ENCODE assay signal across 19 cellular contexts in the genomic region with DNA sequence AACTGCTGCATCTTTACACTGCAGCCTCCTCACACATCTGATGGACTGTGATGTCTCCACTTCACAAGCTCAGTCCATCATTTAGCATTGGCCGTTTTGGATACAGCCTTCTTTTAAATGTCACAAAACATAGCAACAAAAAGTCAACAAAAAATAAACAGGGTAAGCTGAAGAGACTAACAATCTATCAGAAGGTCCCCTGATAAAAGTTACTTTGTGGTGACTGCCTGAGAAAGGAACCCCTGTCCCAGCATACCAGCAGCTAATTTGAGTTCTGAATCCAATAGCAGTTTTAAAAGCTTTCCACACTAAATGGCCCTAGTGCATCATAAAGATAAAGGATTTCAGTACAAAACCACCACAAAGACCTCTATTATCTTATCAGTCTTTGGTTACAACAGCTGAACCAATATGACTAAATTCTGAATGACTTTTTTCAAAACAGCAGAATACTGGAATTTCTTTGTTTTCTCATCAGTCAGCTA.
DNase-seq lines count a peak whose midpoint lies in the region; ATAC-seq and TF ChIP-seq lines count a peak whose summit lies in the region.
"Had no signal": no experiment of that assay in that cellular context is flagged by ENCODE, and none has a peak within 500 bp of the region (broad histone marks: within the 10 kb centered on the region; RNA-seq: fewer than 3 reads in every experiment).

No MANE protein-coding gene starts in this region.

- peak overlapping the region; percentile 3 to 87 (median 55) for H3K27ac Mint-ChIP-seq in nephron
- no peak overlapping the region for H3K27ac Mint-ChIP-seq in activated CD8-positive, alpha-beta T cell treated with anti-CD3 and anti-CD28 coated beads, Interleukin-2, amount 10 ng/mL, durations not matched to agents 7 days and 5 days
- no peak overlapping the region for H3K27ac Mint-ChIP-seq in stimulated activated naive CD8-positive, alpha-beta T cell treated with anti-CD3 and anti-CD28 coated beads, Interleukin-15, amount 100 ng/mL, for 72 hours
- H3K27ac Mint-ChIP-seq in CD14-positive monocyte: no peak overlapping the region
- H3K27ac Mint-ChIP-seq: activated CD8-positive, alpha-beta memory T cell treated with anti-CD3 and anti-CD28 coated beads, Interleukin-2, amount 10 ng/mL, durations not matched to agents 7 days and 5 days; CD4-positive, alpha-beta T cell had no signal

- no peaks in the 10 kb centered on the region for H3K79me2 ChIP-seq in OCI-LY7 (ENCODE audit: insufficient read depth, low read depth, low read length)

- no peaks in the 10 kb centered on the region for H3K9me3 ChIP-seq in OCI-LY7 (ENCODE audit: low read length)

- no peak overlapping the region for H3K4me2 ChIP-seq in OCI-LY7 (ENCODE audit: low read length)
- H3K4me2 ChIP-seq: hepatocyte had no signal

- intact Hi-C loops in OCI-LY7 (cut with micrococcal nuclease; ENCODE audit: unreplicated experiment): loop anchor here (5.0 kb wide), 1 partner anchor 413 kb away; no protein-coding TSS in a partner anchor
- intact Hi-C loops in CD14-positive monocyte (cut with micrococcal nuclease): no loop called here

- POLR2A ChIA-PET in OCI-LY7 (lab: Charles Lee): interaction anchor here (0.5 to 1.3 kb wide), 2 partner anchors 15 to 81 kb away, joined by 3 to 4 read pairs; no protein-coding TSS in a partner anchor
- POLR2A ChIA-PET in activated CD8-positive, alpha-beta T cell treated with anti-CD3 and anti-CD28 coated beads, Interleukin-2, amount 10 ng/mL, durations not matched to agents 7 days and 5 days (lab: Charles Lee): no interaction called here

- TF ChIP-seq CTCF in OCI-LY7 (conservative IDR thresholded peaks at IDR 0.05; ENCODE audit: low read length) (no peak), nephron (IDR thresholded peaks at IDR 0.05; ENCODE audit: unreplicated experiment in 3 of 3) (no peak), CD14-positive monocyte (IDR thresholded peaks at IDR 0.05) (no peak)

- H3K36me3 Mint-ChIP-seq in nephron (ENCODE audit: low read depth) (no peaks in the 10 kb centered on the region), CD14-positive monocyte (no peaks in the 10 kb centered on the region)
- H3K36me3 Mint-ChIP-seq in activated CD8-positive, alpha-beta T cell treated with anti-CD3 and anti-CD28 coated beads, Interleukin-2, amount 10 ng/mL, durations not matched to agents 7 days and 5 days (ENCODE audit: low read depth): no peaks in the 10 kb centered on the region
- H3K36me3 Mint-ChIP-seq: activated CD8-positive, alpha-beta memory T cell treated with anti-CD3 and anti-CD28 coated beads, Interleukin-2, amount 10 ng/mL, durations not matched to agents 7 days and 5 days had no signal

- no TSS peak for BruUV-seq in OCI-LY7 (replicated peaks; lab: Mats Ljungman, UMichigan)

- no peaks in the 10 kb centered on the region for H3K9me2 ChIP-seq in OCI-LY7 (ENCODE audit: insufficient read depth, low read length)

- no peaks in the 10 kb centered on the region for H3K36me3 ChIP-seq in OCI-LY7 (ENCODE audit: insufficient read depth, low read length)

- H3K27ac ChIP-seq in OCI-LY7 (ENCODE audit: low read depth, low read length, poor library complexity, severe bottlenecking): no peak overlapping the region
- H3K27ac ChIP-seq: hepatocyte had no signal

- no peak overlapping the region for H3K4me3 ChIP-seq in OCI-LY7 (ENCODE audit: low read depth, low read length, poor library complexity, severe bottlenecking)
- H3K4me3 ChIP-seq: hepatocyte had no signal

- H3K27me3 Mint-ChIP-seq in nephron (ENCODE audit: low read depth): peaks cover 10% of the 10 kb centered on the region
- no peaks in the 10 kb centered on the region for H3K27me3 Mint-ChIP-seq in activated CD8-positive, alpha-beta T cell treated with anti-CD3 and anti-CD28 coated beads, Interleukin-2, amount 10 ng/mL, durations not matched to agents 7 days and 5 days (ENCODE audit: low read depth)
- H3K27me3 Mint-ChIP-seq in stimulated activated naive CD8-positive, alpha-beta T cell treated with anti-CD3 and anti-CD28 coated beads, Interleukin-15, amount 100 ng/mL, for 72 hours: no peaks in the 10 kb centered on the region
- peaks cover 0 to 2% (median 2%) of the 10 kb centered on the region in 3 donors for H3K27me3 Mint-ChIP-seq in CD14-positive monocyte (ENCODE audit: low read depth in 3 of 3)
- H3K27me3 Mint-ChIP-seq: activated CD8-positive, alpha-beta memory T cell treated with anti-CD3 and anti-CD28 coated beads, Interleukin-2, amount 10 ng/mL, durations not matched to agents 7 days and 5 days; CD4-positive, alpha-beta T cell had no signal

- H2AFZ ChIP-seq in OCI-LY7 (ENCODE audit: low read length): peak overlapping the region; percentile 59; the same call in 1 of the 2 replicates
- H2AFZ ChIP-seq: hepatocyte had no signal

- H3K9me3 Mint-ChIP-seq in nephron (no peaks in the 10 kb centered on the region), CD14-positive monocyte (no peaks in the 10 kb centered on the region)
- no peaks in the 10 kb centered on the region for H3K9me3 Mint-ChIP-seq in activated CD8-positive, alpha-beta T cell treated with anti-CD3 and anti-CD28 coated beads, Interleukin-2, amount 10 ng/mL, durations not matched to agents 7 days and 5 days (ENCODE audit: insufficient read depth)
- H3K9me3 Mint-ChIP-seq in stimulated activated naive CD8-positive, alpha-beta T cell treated with anti-CD3 and anti-CD28 coated beads, Interleukin-15, amount 100 ng/mL, for 72 hours: peaks cover 0 to 4% of the 10 kb centered on the region in 2 donors

- H3K4me1 Mint-ChIP-seq in nephron (peaks cover 53% of the 10 kb centered on the region), CD14-positive monocyte (peaks cover 3% of the 10 kb centered on the region)
- no peaks in the 10 kb centered on the region for H3K4me1 Mint-ChIP-seq in activated CD8-positive, alpha-beta T cell treated with anti-CD3 and anti-CD28 coated beads, Interleukin-2, amount 10 ng/mL, durations not matched to agents 7 days and 5 days (ENCODE audit: low read depth)
- H3K4me1 Mint-ChIP-seq in stimulated activated naive CD8-positive, alpha-beta T cell treated with anti-CD3 and anti-CD28 coated beads, Interleukin-15, amount 100 ng/mL, for 72 hours: no peaks in the 10 kb centered on the region
- H3K4me1 Mint-ChIP-seq: activated CD8-positive, alpha-beta memory T cell treated with anti-CD3 and anti-CD28 coated beads, Interleukin-2, amount 10 ng/mL, durations not matched to agents 7 days and 5 days had no signal

- H3K4me3 Mint-ChIP-seq in nephron (no peak overlapping the region), CD14-positive monocyte (no peak overlapping the region)
- H3K4me3 Mint-ChIP-seq in activated CD8-positive, alpha-beta T cell treated with anti-CD3 and anti-CD28 coated beads, Interleukin-2, amount 10 ng/mL, durations not matched to agents 7 days and 5 days: no peak overlapping the region
- H3K4me3 Mint-ChIP-seq in stimulated activated naive CD8-positive, alpha-beta T cell treated with anti-CD3 and anti-CD28 coated beads, Interleukin-15, amount 100 ng/mL, for 72 hours: no peak overlapping the region
- H3K4me3 Mint-ChIP-seq: activated CD8-positive, alpha-beta memory T cell treated with anti-CD3 and anti-CD28 coated beads, Interleukin-2, amount 10 ng/mL, durations not matched to agents 7 days and 5 days; CD4-positive, alpha-beta T cell had no signal

- ATAC-seq in GM21390 (IDR thresholded peaks at IDR 0.05; ENCODE audit: unreplicated experiment): no peak
- ATAC-seq in activated CD8-positive, alpha-beta T cell treated with anti-CD3 and anti-CD28 coated beads, Interleukin-2, amount 10 ng/mL, durations not matched to agents 7 days and 5 days: no peak
- no peak for ATAC-seq in stimulated activated naive CD8-positive, alpha-beta T cell treated with anti-CD3 and anti-CD28 coated beads, Interleukin-15, amount 100 ng/mL, for 72 hours
- ATAC-seq: activated CD8-positive, alpha-beta memory T cell treated with anti-CD3 and anti-CD28 coated beads, Interleukin-2, amount 10 ng/mL, durations not matched to agents 7 days and 5 days had no signal

- no peaks in the 10 kb centered on the region for H4K20me1 ChIP-seq in OCI-LY7 (ENCODE audit: insufficient read depth, low read length)

- CTCF ChIA-PET in OCI-LY7 (lab: Charles Lee; ENCODE audit: unreplicated experiment): no interaction called here
- CTCF ChIA-PET in activated CD8-positive, alpha-beta T cell treated with anti-CD3 and anti-CD28 coated beads, Interleukin-2, amount 10 ng/mL, durations not matched to agents 7 days and 5 days (lab: Charles Lee): no interaction called here

- DNase-seq in Ammon's horn (ENCODE audit: low spot score) (peak; percentile 32), OCI-LY7 (ENCODE audit: low spot score) (no peak), foreskin melanocyte (peak; percentile 94), CD14-positive monocyte (ENCODE audit: low spot score) (no peak)
- DNase-seq in activated CD8-positive, alpha-beta T cell treated with anti-CD3 and anti-CD28 coated beads, Interleukin-2, amount 10 ng/mL, durations not matched to agents 7 days and 5 days: no peak
- DNase-seq in stimulated activated naive CD8-positive, alpha-beta T cell treated with anti-CD3 and anti-CD28 coated beads, Interleukin-15, amount 100 ng/mL, for 72 hours: no peak
- DNase-seq: activated CD4-positive, CD25-positive, alpha-beta regulatory T cell treated with anti-CD3 and anti-CD28 coated beads, Interleukin-2, amount 50 U/mL, for 72 hours; activated CD8-positive, alpha-beta memory T cell treated with anti-CD3 and anti-CD28 coated beads, Interleukin-2, amount 10 ng/mL, durations not matched to agents 7 days and 5 days; CD4-positive, alpha-beta T cell; cerebellar nuclear complex; effector memory CD4-positive, alpha-beta T cell; mesenchymal stem cell; MM.1S; NCI-H187; NCI-H510A; stimulated activated CD4-positive, alpha-beta T cell treated with anti-CD3 and anti-CD28 coated beads, Interleukin-2, amount 100 ng/mL, for 24 hours had no signal

- peaks cover 35% of the 10 kb centered on the region for H3K4me1 ChIP-seq in OCI-LY7 (ENCODE audit: insufficient read depth, low read length, poor library complexity, severe bottlenecking)

Comparison
In these comparisons a context has a peak if more than half of its experiments do, and no peak if none do; other contexts are left out.
1. DNase-seq: peak in Ammon's horn (single experiment) and foreskin melanocyte (single experiment); none in OCI-LY7 (single experiment), activated CD8-positive, alpha-beta T cell treated with anti-CD3 and anti-CD28 coated beads, Interleukin-2, amount 10 ng/mL, durations not matched to agents 7 days and 5 days (single experiment), stimulated activated naive CD8-positive, alpha-beta T cell treated with anti-CD3 and anti-CD28 coated beads, Interleukin-15, amount 100 ng/mL, for 72 hours (0 of 2) and CD14-positive monocyte (single experiment).
2. H3K27ac Mint-ChIP-seq: peak in nephron (3 of 3); none in activated CD8-positive, alpha-beta T cell treated with anti-CD3 and anti-CD28 coated beads, Interleukin-2, amount 10 ng/mL, durations not matched to agents 7 days and 5 days (single experiment), stimulated activated naive CD8-positive, alpha-beta T cell treated with anti-CD3 and anti-CD28 coated beads, Interleukin-15, amount 100 ng/mL, for 72 hours (0 of 2) and CD14-positive monocyte (0 of 7).